1 cellular context compared by ENCODE assay signal in genomic region chr15:99130314-99130713, GRCh38.
TF ChIP-seq lines count a peak whose summit lies in the region.

No MANE protein-coding gene starts in this region.

TF ChIP-seq in endothelial cell of umbilical vein, 7 proteins besides CTCF, POLR2A, EP300 and RAD21 (continued from another document):
- TF ChIP-seq MAX (IDR thresholded peaks at IDR 0.05; ENCODE audit: insufficient read depth, insufficient read length) (no peak), POLR2AphosphoS5 (IDR thresholded peaks at IDR 0.05; ENCODE audit: insufficient read depth, low read depth, low read length) (peak; percentile 48), FOS (IDR thresholded peaks at IDR 0.05; ENCODE audit: borderline replicate concordance, insufficient read depth, low read length) (peak; percentile 15), EZH2 (IDR thresholded peaks at IDR 0.05; ENCODE audit: borderline replicate concordance, low read depth, low read length, severe bottlenecking) (no peak), JUN (IDR thresholded peaks at IDR 0.05; ENCODE audit: borderline replicate concordance, insufficient read depth, insufficient read length, low read depth) (no peak)
TF ChIP-seq in endothelial cell of umbilical vein: peak in this region for 2.
